1 cellular context compared by ENCODE assay signal in genomic region chr12:6778571-6779550, GRCh38.
TF ChIP-seq lines count a peak whose summit lies in the region.

No MANE protein-coding gene starts in this region.

TF ChIP-seq in HepG2, 621 proteins besides CTCF, POLR2A, EP300 and RAD21 (continued from another document and continues in another):
- no peak for TF ChIP-seq TEAD2 (CRISPR knock-in tag; IDR thresholded peaks at IDR 0.05)
- TF ChIP-seq MLLT10 (CRISPR knock-in tag; IDR thresholded peaks at IDR 0.05), result no peak
- TF ChIP-seq ZNF780A (CRISPR knock-in tag; IDR thresholded peaks at IDR 0.05), result 0 out of 2 replicates have a peak, but pooled peaks have one; percentile 65
- TF ChIP-seq SMAD1 (CRISPR knock-in tag; IDR thresholded peaks at IDR 0.05; ENCODE audit: borderline replicate concordance, low read depth), result peak; percentile 95; the same call in 1 of the 2 replicates
- TF ChIP-seq GLI4 (CRISPR knock-in tag; IDR thresholded peaks at IDR 0.05; ENCODE audit: borderline replicate concordance), result peak; percentile 38; the same call in 1 of the 2 replicates
- TF ChIP-seq ISX (CRISPR knock-in tag; conservative IDR thresholded peaks at IDR 0.05), result no peak
- TF ChIP-seq ZNF563 (CRISPR knock-in tag; IDR thresholded peaks at IDR 0.05), result peak; percentile 42; the same call in 1 of the 2 replicates
- 0 out of 2 replicates have a peak, but pooled peaks have one; percentile 8 for TF ChIP-seq POLR2G (IDR thresholded peaks at IDR 0.05; ENCODE audit: low read depth, low read length)
- TF ChIP-seq GFI1 (CRISPR knock-in tag; IDR thresholded peaks at IDR 0.05; ENCODE audit: borderline replicate concordance), result 0 out of 2 replicates have a peak, but pooled peaks have one; percentile 31
- no peak for TF ChIP-seq ZNF34 (CRISPR knock-in tag; IDR thresholded peaks at IDR 0.05; ENCODE audit: borderline replicate concordance)
- TF ChIP-seq MAF1 (CRISPR knock-in tag; IDR thresholded peaks at IDR 0.05; ENCODE audit: borderline replicate concordance), result no peak
- TF ChIP-seq ZNF674 (CRISPR knock-in tag; IDR thresholded peaks at IDR 0.05; ENCODE audit: low read depth), result no peak
- no peak for TF ChIP-seq TRAFD1 (CRISPR knock-in tag; IDR thresholded peaks at IDR 0.05; ENCODE audit: borderline replicate concordance)
- no peak for TF ChIP-seq PREB (CRISPR knock-in tag; IDR thresholded peaks at IDR 0.05)
- no peak for TF ChIP-seq ZNF678 (CRISPR knock-in tag; IDR thresholded peaks at IDR 0.05)
- no peak for TF ChIP-seq DMTF1 (CRISPR knock-in tag; IDR thresholded peaks at IDR 0.05)
- peak; percentile 55; the same call in 1 of the 2 replicates for TF ChIP-seq THAP9 (CRISPR knock-in tag; IDR thresholded peaks at IDR 0.05; ENCODE audit: borderline replicate concordance)
- TF ChIP-seq MBD4 (IDR thresholded peaks at IDR 0.05; ENCODE audit: borderline replicate concordance, low read length), result no peak
- TF ChIP-seq ZNF318 (CRISPR knock-in tag; IDR thresholded peaks at IDR 0.05), result no peak
- TF ChIP-seq TRIM22 (IDR thresholded peaks at IDR 0.05), result no peak
- peak; percentile 49; the same call in 1 of the 2 replicates for TF ChIP-seq POGK (CRISPR knock-in tag; conservative IDR thresholded peaks at IDR 0.05)
- TF ChIP-seq HNRNPUL1 (IDR thresholded peaks at IDR 0.05; ENCODE audit: low read depth, low read length), result no peak
- peak; percentile 61; the same call in 1 of the 2 replicates for TF ChIP-seq MIER2 (CRISPR knock-in tag; IDR thresholded peaks at IDR 0.05)
- peak; percentile 68; the same call in 1 of the 2 replicates for TF ChIP-seq ISL2 (CRISPR knock-in tag; IDR thresholded peaks at IDR 0.05)
- TF ChIP-seq ZNF383 (CRISPR knock-in tag; IDR thresholded peaks at IDR 0.05; ENCODE audit: borderline replicate concordance), result no peak
- TF ChIP-seq HINFP (CRISPR knock-in tag; IDR thresholded peaks at IDR 0.05; ENCODE audit: low read depth), result peak; percentile 31; the same call in 1 of the 2 replicates
- TF ChIP-seq JUN (CRISPR knock-in tag; IDR thresholded peaks at IDR 0.05), result 0 out of 2 replicates have a peak, but pooled peaks have one; percentile 29
- TF ChIP-seq ZNF83 (CRISPR knock-in tag; IDR thresholded peaks at IDR 0.05; ENCODE audit: borderline replicate concordance), result no peak
- TF ChIP-seq POGZ (CRISPR knock-in tag; IDR thresholded peaks at IDR 0.05), result peak; percentile 60; the same call in 1 of the 2 replicates
- TF ChIP-seq IKZF4 (CRISPR knock-in tag; IDR thresholded peaks at IDR 0.05; ENCODE audit: borderline replicate concordance, low read depth, not compliant biosample characterization), result peak; percentile 40
- TF ChIP-seq ZNF639 (CRISPR knock-in tag; conservative IDR thresholded peaks at IDR 0.05), result peak; percentile 41; the same call in 1 of the 2 replicates
